In the genomic region with DNA sequence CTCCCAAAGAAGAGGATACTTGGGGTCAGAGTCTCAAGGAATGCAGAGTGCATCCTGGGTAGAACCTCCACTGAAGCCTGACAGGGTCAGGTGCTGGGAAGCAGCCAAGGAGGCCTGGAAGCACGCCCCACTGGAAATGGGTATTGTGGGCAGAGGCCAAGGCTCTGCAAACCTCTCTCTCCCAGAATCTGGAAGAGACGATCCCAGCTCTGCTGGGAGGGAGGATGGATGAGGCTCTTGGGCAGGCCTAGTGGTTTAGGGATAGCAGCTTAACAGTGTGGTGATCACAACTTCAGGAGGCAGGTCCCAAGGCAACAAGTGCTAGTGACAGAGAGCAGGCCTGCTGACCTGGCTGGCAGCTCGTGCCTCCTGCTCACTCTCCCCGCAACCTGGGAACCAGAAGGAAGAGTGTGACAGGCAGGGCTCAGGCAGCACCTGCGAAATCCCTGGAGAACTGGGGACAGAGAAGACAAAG, we compare ENCODE assay signal across 22 cellular contexts.
DNase-seq lines count a peak whose midpoint lies in the region; ATAC-seq and TF ChIP-seq lines count a peak whose summit lies in the region.
"Had no signal": no experiment of that assay in that cellular context is flagged by ENCODE, and none has a peak within 500 bp of the region (broad histone marks: within the 10 kb centered on the region; RNA-seq: fewer than 3 reads in every experiment).

No MANE protein-coding gene starts in this region.

- CTCF ChIA-PET in IMR-90 (lab: Yijun Ruan, JAX): interaction anchor here (0.6 kb wide), 1 partner anchor 652 kb away, joined by 4 read pairs; no protein-coding TSS in a partner anchor

- ATAC-seq in IMR-90 (ENCODE audit: low read depth) (no peak), HG03045 (IDR thresholded peaks at IDR 0.05; ENCODE audit: unreplicated experiment) (no peak)
- ATAC-seq: gastrocnemius medialis; naive thymus-derived CD4-positive, alpha-beta T cell had no signal

- H3K23ac ChIP-seq in IMR-90 (ENCODE audit: low read depth, low read length) (no peak overlapping the region), neuronal stem cell (ENCODE audit: low read depth, low read length, poor library complexity) (no peak overlapping the region)

- dilution Hi-C loops in IMR-90 (cut with HindIII; ENCODE audit: low sequenced_read_pairs, unreplicated experiment): no loop called here

- TF ChIP-seq RAD21 in IMR-90 (IDR thresholded peaks at IDR 0.05; ENCODE audit: low read length): no peak

- no peak overlapping the region for H4K91ac ChIP-seq in IMR-90 (ENCODE audit: insufficient read depth, low read depth, low read length)
- no peak overlapping the region for H4K91ac ChIP-seq in neuronal stem cell (ENCODE audit: low read depth, low read length, poor library complexity)

- no peaks in the 10 kb centered on the region for H4K20me1 ChIP-seq in IMR-90 (ENCODE audit: insufficient read depth, low read length)

- DNase-seq in IMR-90 (no peak), RPMI7951 (ENCODE audit: low read depth) (peak; percentile 23), glomerular visceral epithelial cell (ENCODE audit: extremely low spot score) (peak; percentile 40), neuronal stem cell (ENCODE audit: low spot score) (no peak), ascending aorta (ENCODE audit: low spot score in 2 of 2) (no peak), NCI-H1694 (lab: John Stamatoyannopoulos, UW) (no peak), nucleus accumbens (lab: John Stamatoyannopoulos, UW) (no peak)
- DNase-seq: activated CD4-positive, alpha-beta T cell treated with anti-CD3 and anti-CD28 coated beads for 48 hours; activated naive CD4-positive, alpha-beta T cell treated with anti-CD3 and anti-CD28 coated beads, Interleukin-2, amount 50 U/mL, for 16 hours; DMS 273 treated with DMSO at 0.1 percent for 48 hours; gastrocnemius medialis; GDM1; mammary epithelial cell; naive thymus-derived CD4-positive, alpha-beta T cell; NCI-H1694 treated with DMSO at 0.1 percent for 48 hours; NK-92 treated with Interleukin-12 subunit alpha and Interleukin-12 subunit beta, amount 100 ng/mL, for 24 hours; Peyer's patch; T-helper 2 cell had no signal

- H3K4me1 ChIP-seq in IMR-90 (ENCODE audit: control insufficient read depth, insufficient read depth, low read length) (no peaks in the 10 kb centered on the region), neuronal stem cell (ENCODE audit: control insufficient read depth in 2 of 2, insufficient read depth in 1 of 2, low read depth in 1 of 2, low read length in 2 of 2) (no peaks in the 10 kb centered on the region), ascending aorta (no peaks in the 10 kb centered on the region)
- H3K4me1 ChIP-seq: gastrocnemius medialis, HAP-1, Peyer's patch had no signal

- H3K56ac ChIP-seq in IMR-90 (ENCODE audit: extremely low read depth, insufficient read depth, low read length): no peak overlapping the region

- no peaks in the 10 kb centered on the region; the same call in 1 of the 2 replicates for H3K27me3 ChIP-seq in IMR-90 (ENCODE audit: control insufficient read depth, insufficient read depth, low read length)
- H3K27me3 ChIP-seq in neuronal stem cell (ENCODE audit: control insufficient read depth in 3 of 3, insufficient read depth in 3 of 3, low read depth in 1 of 3, low read length in 3 of 3): no peaks in the 10 kb centered on the region
- H3K27me3 ChIP-seq in ascending aorta: no peaks in the 10 kb centered on the region
- H3K27me3 ChIP-seq: gastrocnemius medialis, Peyer's patch had no signal

- H2BK20ac ChIP-seq in IMR-90 (ENCODE audit: low read depth, low read length): no peak overlapping the region

- H3K9me1 ChIP-seq in IMR-90 (ENCODE audit: insufficient read depth, low read length): peaks cover 3% of the 10 kb centered on the region; the same call in 1 of the 2 replicates

- POLR2A ChIA-PET in IMR-90 (lab: Charles Lee; ENCODE audit: unreplicated experiment): no interaction called here

- no peak overlapping the region for H4K8ac ChIP-seq in IMR-90 (ENCODE audit: low read depth in 2 of 2, low read length in 2 of 2)
- peak overlapping the region; percentile 52 for H4K8ac ChIP-seq in neuronal stem cell (ENCODE audit: low read depth, low read length)

- in situ Hi-C loops in IMR-90 (cut with MboI; ENCODE audit: low sequenced_read_pairs): no loop called here

- no peaks in the 10 kb centered on the region for H3K36me3 ChIP-seq in IMR-90 (ENCODE audit: control insufficient read depth, insufficient read depth, low read length)
- no peaks in the 10 kb centered on the region for H3K36me3 ChIP-seq in neuronal stem cell (replicated peaks in 1 of 2; ENCODE audit: control insufficient read depth in 2 of 2, insufficient read depth in 2 of 2, low read length in 2 of 2)
- H3K36me3 ChIP-seq in ascending aorta: no peaks in the 10 kb centered on the region
- H3K36me3 ChIP-seq: gastrocnemius medialis, HAP-1, Peyer's patch had no signal

- H3K14ac ChIP-seq in IMR-90 (replicated peaks; ENCODE audit: low read depth, low read length): 0 out of 2 replicates have a peak overlapping the region, but pooled peaks have one; percentile 41
- H3K14ac ChIP-seq in neuronal stem cell (ENCODE audit: low read length): peak overlapping the region; percentile 47

- H3K18ac ChIP-seq in IMR-90 (ENCODE audit: low read depth, low read length) (no peak overlapping the region), neuronal stem cell (ENCODE audit: low read length) (peak overlapping the region; percentile 89)

- H3K27ac ChIP-seq in IMR-90 (ENCODE audit: insufficient read depth, low read length): no peak overlapping the region
- H3K27ac ChIP-seq in neuronal stem cell (replicated peaks; ENCODE audit: low read length): no peak overlapping the region
- H3K27ac ChIP-seq in ascending aorta: no peak overlapping the region
- H3K27ac ChIP-seq: C4-2B, gastrocnemius medialis, Peyer's patch, SK-N-MC had no signal

- H3K9ac ChIP-seq in IMR-90 (ENCODE audit: low read depth, low read length): no peak overlapping the region
- peak overlapping the region; percentile 50 for H3K9ac ChIP-seq in neuronal stem cell (ENCODE audit: low read depth, low read length, poor library complexity)

- H3K9me3 ChIP-seq in IMR-90 (ENCODE audit: control insufficient read depth, insufficient read depth, low read length) (peaks cover 4% of the 10 kb centered on the region; the same call in 1 of the 2 replicates), neuronal stem cell (replicated peaks in 1 of 2; ENCODE audit: control insufficient read depth in 2 of 2, insufficient read depth in 1 of 2, low read depth in 1 of 2, low read length in 2 of 2) (no peaks in the 10 kb centered on the region), ascending aorta (no peaks in the 10 kb centered on the region)
- H3K9me3 ChIP-seq: gastrocnemius medialis, HAP-1, Peyer's patch had no signal

- H3K4ac ChIP-seq in IMR-90 (ENCODE audit: low read depth, low read length): no peak overlapping the region
- no peak overlapping the region for H3K4ac ChIP-seq in neuronal stem cell (ENCODE audit: low read length)

- intact Hi-C loops in IMR-90 (cut with micrococcal nuclease) (no loop called here), ascending aorta (cut with DNase I) (no loop called here)

- H2BK5ac ChIP-seq in IMR-90 (ENCODE audit: low read depth, low read length, poor library complexity, severe bottlenecking) (no peak overlapping the region), neuronal stem cell (ENCODE audit: low read length) (no peak overlapping the region)

- H2AK9ac ChIP-seq in IMR-90 (replicated peaks; ENCODE audit: low read depth, low read length, poor library complexity): no peak overlapping the region

- 71% methylated on average over 4 of the region's 5 CpGs; no CpG with 5 or more reads in 1 of the 2 experiments for WGBS in IMR-90 (ENCODE audit: extremely low coverage in 2 of 2, insufficient read length in 1 of 2), 2 experiments
- no CpG with 5 or more reads among the region's 5 CpGs for WGBS in neuronal stem cell (ENCODE audit: extremely low coverage in 2 of 2, insufficient read length in 2 of 2, insufficient replicate concordance in 1 of 2), 2 donors

- no peak overlapping the region for H2BK120ac ChIP-seq in IMR-90 (ENCODE audit: low read depth, low read length)
- H2BK120ac ChIP-seq in neuronal stem cell (ENCODE audit: low read depth, low read length): peak overlapping the region; percentile 9

- no peak overlapping the region for H3K4me3 ChIP-seq in IMR-90 (ENCODE audit: insufficient read depth, low read depth, low read length)
- peak overlapping the region in 1 of 2 donors; percentile 14 for H3K4me3 ChIP-seq in neuronal stem cell (ENCODE audit: low read length in 2 of 2)
- H3K4me3 ChIP-seq in ascending aorta: no peak overlapping the region
- H3K4me3 ChIP-seq: gastrocnemius medialis, HAP-1, Peyer's patch, SK-N-MC had no signal

- no peaks in the 10 kb centered on the region for H3K79me1 ChIP-seq in IMR-90 (ENCODE audit: low read depth in 1 of 2, low read length in 2 of 2)
- H3K79me1 ChIP-seq in neuronal stem cell (ENCODE audit: low read depth, low read length): no peaks in the 10 kb centered on the region

- H2AFZ ChIP-seq in IMR-90 (replicated peaks; ENCODE audit: low read length, poor library complexity) (no peak overlapping the region), neuronal stem cell (ENCODE audit: low read length) (no peak overlapping the region)

- no peak overlapping the region for H2AK5ac ChIP-seq in IMR-90 (ENCODE audit: low read depth, low read length)
- H2AK5ac ChIP-seq in neuronal stem cell (ENCODE audit: low read depth, low read length): peak overlapping the region; percentile 71

- H3K4me2 ChIP-seq in IMR-90 (ENCODE audit: low read depth, low read length) (no peak overlapping the region), neuronal stem cell (ENCODE audit: insufficient read depth, low read length, poor library complexity, severe bottlenecking) (no peak overlapping the region)

- H2BK15ac ChIP-seq in IMR-90 (ENCODE audit: low read depth, low read length): no peak overlapping the region
- H2BK15ac ChIP-seq in neuronal stem cell (ENCODE audit: low read length): peak overlapping the region; percentile 21

- peak overlapping the region; percentile 49 for H2BK12ac ChIP-seq in neuronal stem cell (ENCODE audit: low read length)

- no peak overlapping the region for H4K5ac ChIP-seq in IMR-90 (ENCODE audit: low read depth, low read length)

- no peak for TF ChIP-seq POLR2A in IMR-90 (IDR thresholded peaks at IDR 0.05; ENCODE audit: low read depth, low read length)

- TF ChIP-seq CTCF in IMR-90 (conservative IDR thresholded peaks at IDR 0.05; ENCODE audit: low read depth, low read length) (no peak), ascending aorta (IDR thresholded peaks at IDR 0.05) (no peak)

- BruUV-seq in IMR-90 (replicated peaks; lab: Mats Ljungman, UMichigan): no TSS peak

TF ChIP-seq in IMR-90, 13 proteins besides CTCF, POLR2A, EP300 and RAD21 (continues in another document):
- TF ChIP-seq RCOR1 (IDR thresholded peaks at IDR 0.05; ENCODE audit: insufficient replicate concordance, low read length): no peak
- TF ChIP-seq MAFK (IDR thresholded peaks at IDR 0.05; ENCODE audit: low read depth, low read length): no peak
- no peak for TF ChIP-seq MAZ (IDR thresholded peaks at IDR 0.05; ENCODE audit: borderline replicate concordance, low read depth, low read length)
- no peak for TF ChIP-seq MXI1 (IDR thresholded peaks at IDR 0.05; ENCODE audit: borderline replicate concordance, low read depth, low read length)
- no peak for TF ChIP-seq NFE2L2 (IDR thresholded peaks at IDR 0.05; ENCODE audit: low read depth, low read length)
- TF ChIP-seq SMC3 (IDR thresholded peaks at IDR 0.05; ENCODE audit: low read depth, low read length): no peak

Comparison
In these comparisons a context has a peak if more than half of its experiments do, and no peak if none do; other contexts are left out.
1. DNase-seq: peak in RPMI7951 (single experiment) and glomerular visceral epithelial cell (single experiment); none in IMR-90 (single experiment), neuronal stem cell (single experiment), ascending aorta (0 of 2), NCI-H1694 (single experiment) and nucleus accumbens (0 of 56).